Comparison of ENCODE assay signal across 16 cellular contexts in genomic region chr9:95770653-95771131, GRCh38.
DNase-seq lines count a peak whose midpoint lies in the region; ATAC-seq and TF ChIP-seq lines count a peak whose summit lies in the region.
"Had no signal": no experiment of that assay in that cellular context is flagged by ENCODE, and none has a peak within 500 bp of the region (broad histone marks: within the 10 kb centered on the region; RNA-seq: fewer than 3 reads in every experiment).

No MANE protein-coding gene starts in this region.

- intact Hi-C loops in A673 (cut with micrococcal nuclease; ENCODE audit: unreplicated experiment), result no loop called here

- no peaks in the 10 kb centered on the region for H3K9me3 ChIP-seq in A673 (ENCODE audit: low read depth, low read length, poor library complexity, severe bottlenecking)
- H3K9me3 ChIP-seq in HUES64 (ENCODE audit: insufficient read depth, low read depth, low read length), result no peaks in the 10 kb centered on the region
- H3K9me3 ChIP-seq: thyroid gland had no signal

- DNase-seq in A673 (ENCODE audit: low spot score) (peak; percentile 41), brain microvascular endothelial cell (peak; percentile 15), nephron progenitor cell (peak; percentile 75), NCI-H748 (lab: John Stamatoyannopoulos, UW; ENCODE audit: unreplicated experiment) (no peak)
- DNase-seq in T-helper 2 cell treated with Interferon-gamma antibody and Interleukin-4, amounts not matched to agents 5 μg/mL and 100 μg/mL, for 36 hours (ENCODE audit: low spot score), result no peak
- DNase-seq: activated CD4-positive, alpha-beta T cell treated with anti-CD3 and anti-CD28 coated beads, Interleukin-2, amount 50 U/mL, for 48 hours; cerebellar nuclear complex; foreskin keratinocyte; NCI-H1048; stimulated activated CD4-positive, alpha-beta T cell treated with anti-CD3 and anti-CD28 coated beads, Interleukin-4, amount 100 ng/mL, for 4 hours; thyroid gland had no signal

- H3K4me1 ChIP-seq in A673 (ENCODE audit: insufficient read depth, low read length, poor library complexity, severe bottlenecking), result peaks cover 26% of the 10 kb centered on the region
- H3K4me1 ChIP-seq in HUES64 (ENCODE audit: insufficient read depth, low read length), result peaks cover 50% of the 10 kb centered on the region
- H3K4me1 ChIP-seq: foreskin keratinocyte had no signal

- H3K36me3 Mint-ChIP-seq in nephron progenitor cell (ENCODE audit: low read depth), result no peaks in the 10 kb centered on the region
- no peaks in the 10 kb centered on the region for H3K36me3 Mint-ChIP-seq in T-helper 2 cell treated with Interferon-gamma antibody and Interleukin-4, amounts not matched to agents 5 μg/mL and 100 μg/mL, for 36 hours (ENCODE audit: low read depth)
- H3K36me3 Mint-ChIP-seq: memory B cell had no signal

- 6% methylated on average over 7 of the region's 7 CpGs for WGBS in HUES64

- no peak overlapping the region for H3K9ac ChIP-seq in HUES64 (ENCODE audit: low read depth, low read length)

- peaks cover 44% of the 10 kb centered on the region for H3K4me1 Mint-ChIP-seq in nephron progenitor cell
- no peaks in the 10 kb centered on the region for H3K4me1 Mint-ChIP-seq in T-helper 2 cell treated with Interferon-gamma antibody and Interleukin-4, amounts not matched to agents 5 μg/mL and 100 μg/mL, for 36 hours (ENCODE audit: low read depth)
- H3K4me1 Mint-ChIP-seq: memory B cell had no signal

- H3K4me3 ChIP-seq in A673 (ENCODE audit: low read depth, low read length, poor library complexity, severe bottlenecking), result no peak overlapping the region
- 0 out of 2 replicates have a peak overlapping the region, but pooled peaks have one; percentile 21 for H3K4me3 ChIP-seq in HUES64 (ENCODE audit: low read length)
- no peak overlapping the region for H3K4me3 ChIP-seq in brain microvascular endothelial cell (ENCODE audit: low read depth, low read length)
- H3K4me3 ChIP-seq: K562, thyroid gland had no signal

- CTCF ChIA-PET in A673 (lab: Charles Lee), result no interaction called here

- H3K27me3 ChIP-seq in A673 (replicated peaks; ENCODE audit: insufficient read depth, low read depth, low read length, poor library complexity) (no peaks in the 10 kb centered on the region), HUES64 (ENCODE audit: insufficient read depth, low read length) (peaks cover 14% of the 10 kb centered on the region; the same call in 1 of the 2 replicates), brain microvascular endothelial cell (replicated peaks) (peaks cover 8% of the 10 kb centered on the region)
- H3K27me3 ChIP-seq: thyroid gland had no signal

- no peak for ATAC-seq in HG02852 (IDR thresholded peaks at IDR 0.05; ENCODE audit: unreplicated experiment)
- no peak for ATAC-seq in esophagus mucosa
- ATAC-seq: foreskin keratinocyte, K562 had no signal

- TF ChIP-seq CTCF in A673 (conservative IDR thresholded peaks at IDR 0.05; ENCODE audit: low read depth, low read length) (no peak), brain microvascular endothelial cell (IDR thresholded peaks at IDR 0.05; ENCODE audit: low read depth, low read length, missing control alignments) (no peak), nephron progenitor cell (IDR thresholded peaks at IDR 0.05) (no peak)

- no peaks in the 10 kb centered on the region for H3K36me3 ChIP-seq in A673 (ENCODE audit: insufficient read depth, low read length, poor library complexity, severe bottlenecking)
- H3K36me3 ChIP-seq in HUES64 (ENCODE audit: insufficient read depth, low read length), result no peaks in the 10 kb centered on the region
- H3K36me3 ChIP-seq in brain microvascular endothelial cell (replicated peaks), result no peaks in the 10 kb centered on the region
- H3K36me3 ChIP-seq: thyroid gland had no signal

- H3K27ac ChIP-seq in A673 (ENCODE audit: low read depth, low read length, poor library complexity, severe bottlenecking), result no peak overlapping the region
- no peak overlapping the region; the same call in 1 of the 2 replicates for H3K27ac ChIP-seq in HUES64 (ENCODE audit: low read depth, low read length)
- H3K27ac ChIP-seq in brain microvascular endothelial cell, result no peak overlapping the region
- H3K27ac ChIP-seq: foreskin keratinocyte, thyroid gland had no signal

- H3K27ac Mint-ChIP-seq in nephron progenitor cell, result no peak overlapping the region
- H3K27ac Mint-ChIP-seq in T-helper 2 cell treated with Interferon-gamma antibody and Interleukin-4, amounts not matched to agents 5 μg/mL and 100 μg/mL, for 36 hours, result no peak overlapping the region
- H3K27ac Mint-ChIP-seq: memory B cell had no signal

- POLR2A ChIA-PET in A673 (lab: Charles Lee; ENCODE audit: low non-redundant PET), result no interaction called here

- peak overlapping the region; percentile 30 for H3K4me3 Mint-ChIP-seq in nephron progenitor cell
- no peak overlapping the region for H3K4me3 Mint-ChIP-seq in T-helper 2 cell treated with Interferon-gamma antibody and Interleukin-4, amounts not matched to agents 5 μg/mL and 100 μg/mL, for 36 hours
- H3K4me3 Mint-ChIP-seq: memory B cell had no signal

- H3K9me3 Mint-ChIP-seq in nephron progenitor cell, result peaks cover 7% of the 10 kb centered on the region
- H3K9me3 Mint-ChIP-seq in T-helper 2 cell treated with Interferon-gamma antibody and Interleukin-4, amounts not matched to agents 5 μg/mL and 100 μg/mL, for 36 hours, result no peaks in the 10 kb centered on the region
- H3K9me3 Mint-ChIP-seq: memory B cell had no signal

- BruUV-seq in A673 (replicated peaks; lab: Mats Ljungman, UMichigan), result no TSS peak

- in situ Hi-C loops in brain microvascular endothelial cell (cut with HindIII; ENCODE audit: low pct_ligation_motif_present, low sequenced_read_pairs), result no loop called here

- H3K27me3 Mint-ChIP-seq in nephron progenitor cell (ENCODE audit: low read depth, poor library complexity), result peaks cover 69% of the 10 kb centered on the region
- H3K27me3 Mint-ChIP-seq in T-helper 2 cell treated with Interferon-gamma antibody and Interleukin-4, amounts not matched to agents 5 μg/mL and 100 μg/mL, for 36 hours (ENCODE audit: low read depth), result peaks cover 26% of the 10 kb centered on the region

Comparison
In these comparisons a context has a peak if more than half of its experiments do, and no peak if none do; other contexts are left out.
1. DNase-seq: peak in A673 (single experiment), brain microvascular endothelial cell (single experiment) and nephron progenitor cell (single experiment); none in T-helper 2 cell treated with Interferon-gamma antibody and Interleukin-4, amounts not matched to agents 5 μg/mL and 100 μg/mL, for 36 hours (single experiment) and NCI-H748 (single experiment).